22 cellular contexts compared by ENCODE assay signal in genomic region chr10:50333872-50334271, GRCh38.
"Had no signal": no experiment of that assay in that cellular context is flagged by ENCODE, and none has a peak within 500 bp of the region (broad histone marks: within the 10 kb centered on the region; RNA-seq: fewer than 3 reads in every experiment).

No MANE protein-coding gene starts in this region.

- H3K27me3 Mint-ChIP-seq: memory B cell; stimulated activated naive B cell treated with anti-CD40 and anti-IgM and Interleukin-4, amounts not matched to agents 10 μg/mL and 1 μg/mL and 100 μg/mL, for 72 hours; stimulated activated naive CD8-positive, alpha-beta T cell treated with anti-CD3 and anti-CD28 coated beads, Interleukin-15, Interleukin-2, amounts not matched to agents 100 ng/mL and 50 ng/mL, for 24 hours had no signal

- ATAC-seq: heart right ventricle; left ventricle myocardium superior; lower lobe of right lung; psoas muscle; right cardiac atrium; stimulated activated naive B cell treated with anti-CD40 and anti-IgM and Interleukin-4, amounts not matched to agents 10 μg/mL and 1 μg/mL and 100 μg/mL, for 72 hours had no signal

- H3K27ac Mint-ChIP-seq: endodermal cell; natural killer cell; stimulated activated naive B cell treated with anti-CD40 and anti-IgM and Interleukin-4, amounts not matched to agents 10 μg/mL and 1 μg/mL and 100 μg/mL, for 72 hours; stimulated activated naive CD8-positive, alpha-beta T cell treated with anti-CD3 and anti-CD28 coated beads, Interleukin-15, Interleukin-2, amounts not matched to agents 100 ng/mL and 50 ng/mL, for 24 hours had no signal

- H3K4me3 Mint-ChIP-seq: endodermal cell; memory B cell; natural killer cell; stimulated activated naive B cell treated with anti-CD40 and anti-IgM and Interleukin-4, amounts not matched to agents 10 μg/mL and 1 μg/mL and 100 μg/mL, for 72 hours; stimulated activated naive CD8-positive, alpha-beta T cell treated with anti-CD3 and anti-CD28 coated beads, Interleukin-15, Interleukin-2, amounts not matched to agents 100 ng/mL and 50 ng/mL, for 24 hours had no signal

- H3K9me3 Mint-ChIP-seq: endodermal cell; memory B cell; natural killer cell; stimulated activated naive B cell treated with anti-CD40 and anti-IgM and Interleukin-4, amounts not matched to agents 10 μg/mL and 1 μg/mL and 100 μg/mL, for 72 hours; stimulated activated naive CD8-positive, alpha-beta T cell treated with anti-CD3 and anti-CD28 coated beads, Interleukin-15, Interleukin-2, amounts not matched to agents 100 ng/mL and 50 ng/mL, for 24 hours had no signal

- DNase-seq: cortex of kidney; effector CD4-positive, alpha-beta T cell; endodermal cell; foreskin keratinocyte; glutamatergic neuron; heart right ventricle; hippocampal formation; left ventricle myocardium superior; lower lobe of right lung; natural killer cell; occipital lobe; ovary; posterior cingulate gyrus; psoas muscle; right cardiac atrium; sigmoid colon; spleen; stimulated activated CD4-positive, alpha-beta T cell treated with anti-CD3 and anti-CD28 coated beads, Interleukin-4, amount 100 ng/mL, for 4 hours; stimulated activated naive B cell treated with anti-CD40 and anti-IgM and Interleukin-4, amounts not matched to agents 10 μg/mL and 1 μg/mL and 100 μg/mL, for 72 hours; upper lobe of left lung had no signal

- H3K36me3 Mint-ChIP-seq: natural killer cell had no signal
